Comparison of ENCODE assay signal across 17 cellular contexts in genomic region chr2:215372968-215373649, GRCh38.
A peak's percentile ranks its signal among the peaks of the same experiment; 100 is the strongest.
DNase-seq lines count a peak whose midpoint lies in the region; ATAC-seq, FAIRE-seq and TF ChIP-seq lines count a peak whose summit lies in the region.
"Had no signal": no experiment of that assay in that cellular context is flagged by ENCODE, and none has a peak within 500 bp of the region (broad histone marks: within the 10 kb centered on the region; RNA-seq: fewer than 3 reads in every experiment).

No MANE protein-coding gene starts in this region.

- WGBS in HepG2 (ENCODE audit: low lambda C conversion rate), result 97% methylated on average over 9 of the region's 9 CpGs
- 90% methylated on average over 9 of the region's 9 CpGs for WGBS in right lobe of liver (ENCODE audit: insufficient coverage, low coverage, low lambda C conversion rate, missing lambda C conversion rate)

- dilution Hi-C loops in endothelial cell of umbilical vein (cut with MboI; ENCODE audit: extremely low pct_ligation_motif_present, low sequenced_read_pairs), result no loop called here

- H3K27ac ChIP-seq in HepG2 (ENCODE audit: extremely low read length, insufficient read depth, low read length) (no peak overlapping the region), right lobe of liver (no peak overlapping the region), endothelial cell of umbilical vein (ENCODE audit: insufficient read depth, low read depth, low read length) (no peak overlapping the region)
- H3K27ac ChIP-seq: HL-60 had no signal

- H4K20me1 ChIP-seq in HepG2 (ENCODE audit: insufficient read depth, low read length) (peaks cover 15% of the 10 kb centered on the region), endothelial cell of umbilical vein (replicated peaks; ENCODE audit: control insufficient read depth, extremely low read depth, insufficient read depth, low read length) (no peaks in the 10 kb centered on the region)

- H3K36me3 Mint-ChIP-seq in osteocyte (ENCODE audit: unreplicated experiment), result peaks cover 86% of the 10 kb centered on the region

- TF ChIP-seq RAD21 in HepG2 (CRISPR knock-in tag; IDR thresholded peaks at IDR 0.05), result no peak

- CTCF ChIA-PET in HepG2 (lab: Yijun Ruan, JAX; ENCODE audit: low intra/inter-chr PET ratio, low total read pairs), result no interaction called here
- CTCF ChIA-PET in endothelial cell of umbilical vein (lab: Charles Lee), result interaction anchor here (1.6 kb wide), 1 partner anchor 558 kb away, joined by 4 read pairs; no protein-coding TSS in a partner anchor

- H3K9me3 ChIP-seq in HepG2 (ENCODE audit: low read length), result no peaks in the 10 kb centered on the region
- no peaks in the 10 kb centered on the region for H3K9me3 ChIP-seq in right lobe of liver
- no peaks in the 10 kb centered on the region for H3K9me3 ChIP-seq in endothelial cell of umbilical vein (replicated peaks; ENCODE audit: control insufficient read depth, insufficient read depth, low read length)

- peak overlapping the region; percentile 85 for H3K27ac Mint-ChIP-seq in osteocyte (ENCODE audit: unreplicated experiment)
- H3K27ac Mint-ChIP-seq: B cell; CD4-positive, alpha-beta T cell had no signal

- in situ Hi-C loops in HepG2 (cut with HindIII; ENCODE audit: extremely low pct_ligation_motif_present, low pct_unique_long_range_greater_than_20kb), result no loop called here

- H3K79me2 ChIP-seq in HepG2 (ENCODE audit: insufficient read depth, low read length) (no peaks in the 10 kb centered on the region), endothelial cell of umbilical vein (ENCODE audit: control insufficient read depth, insufficient read depth, low read length) (peaks cover 2% of the 10 kb centered on the region)

- no peak for FAIRE-seq in HepG2 (lab: Jason Lieb, UNC)
- no peak for FAIRE-seq in endothelial cell of umbilical vein (lab: Jason Lieb, UNC)
- FAIRE-seq: GM12891, GM19239 had no signal

- H3K4me1 ChIP-seq in HepG2 (ENCODE audit: insufficient read depth, low read length), result no peaks in the 10 kb centered on the region
- H3K4me1 ChIP-seq in right lobe of liver, result no peaks in the 10 kb centered on the region
- no peaks in the 10 kb centered on the region for H3K4me1 ChIP-seq in endothelial cell of umbilical vein (ENCODE audit: control insufficient read depth, extremely low read depth, insufficient read depth, low read length)

- BruUV-seq in HepG2 (replicated peaks; lab: Mats Ljungman, UMichigan) (no TSS peak), endothelial cell of umbilical vein (replicated peaks; lab: Mats Ljungman, UMichigan) (no TSS peak)

- H3K4me3 ChIP-seq in HepG2 (replicated peaks in 1 of 3; ENCODE audit: insufficient read depth in 1 of 3, low read depth in 2 of 3, low read length in 3 of 3) (no peak overlapping the region), right lobe of liver (no peak overlapping the region), endothelial cell of umbilical vein (replicated peaks in 1 of 3; ENCODE audit: insufficient read depth in 1 of 3, low read depth in 1 of 3, low read length in 3 of 3) (no peak overlapping the region)

- TF ChIP-seq CTCF in HepG2 (CRISPR knock-in tag; IDR thresholded peaks at IDR 0.05), result no peak
- no peak for TF ChIP-seq CTCF in right lobe of liver (IDR thresholded peaks at IDR 0.05)
- no peak for TF ChIP-seq CTCF in endothelial cell of umbilical vein (IDR thresholded peaks at IDR 0.05; ENCODE audit: extremely low read depth in 1 of 2, insufficient read depth in 1 of 2, low read depth in 1 of 2, low read length in 2 of 2)
- TF ChIP-seq CTCF in osteocyte (IDR thresholded peaks at IDR 0.05), result no peak

- no peak overlapping the region for H3K4me3 Mint-ChIP-seq in osteocyte (ENCODE audit: unreplicated experiment)
- H3K4me3 Mint-ChIP-seq: B cell; CD4-positive, alpha-beta T cell had no signal

- TF ChIP-seq EP300 in HepG2 (IDR thresholded peaks at IDR 0.05; ENCODE audit: low read depth in 2 of 2, low read length in 2 of 2) (no peak), HepG2 (CRISPR knock-in tag; IDR thresholded peaks at IDR 0.05; ENCODE audit: borderline replicate concordance) (no peak)

- H3K9ac ChIP-seq in HepG2 (ENCODE audit: insufficient read depth, low read depth, low read length), result no peak overlapping the region
- no peak overlapping the region for H3K9ac ChIP-seq in endothelial cell of umbilical vein (replicated peaks; ENCODE audit: extremely low read depth, insufficient read depth, low read length)

- H3K27me3 ChIP-seq in HepG2 (ENCODE audit: control insufficient read depth in 1 of 2, insufficient read depth in 2 of 2, low read length in 2 of 2) (no peaks in the 10 kb centered on the region), right lobe of liver (no peaks in the 10 kb centered on the region), endothelial cell of umbilical vein (ENCODE audit: control insufficient read depth in 2 of 2, insufficient read depth in 2 of 2, low read length in 2 of 2) (no peaks in the 10 kb centered on the region)

- POLR2A ChIA-PET in HepG2 (lab: Yijun Ruan, JAX) (no interaction called here), endothelial cell of umbilical vein (lab: Charles Lee) (no interaction called here)

- ATAC-seq in HepG2 (no peak), right lobe of liver (no peak), GM18909 (IDR thresholded peaks at IDR 0.05; ENCODE audit: poor library complexity, unreplicated experiment) (no peak)

- peaks cover 47% of the 10 kb centered on the region for H3K4me1 Mint-ChIP-seq in osteocyte (ENCODE audit: unreplicated experiment)
- H3K4me1 Mint-ChIP-seq: B cell had no signal

- intact Hi-C loops in HepG2 (cut with micrococcal nuclease; ENCODE audit: unreplicated experiment) (no loop called here), right lobe of liver (cut with DNase I) (no loop called here), endothelial cell of umbilical vein (cut with micrococcal nuclease) (no loop called here)

- no peaks in the 10 kb centered on the region for H3K27me3 Mint-ChIP-seq in osteocyte (ENCODE audit: unreplicated experiment)
- H3K27me3 Mint-ChIP-seq: B cell; CD4-positive, alpha-beta T cell had no signal

- no peaks in the 10 kb centered on the region for H3K9me3 Mint-ChIP-seq in osteocyte (ENCODE audit: unreplicated experiment)
- H3K9me3 Mint-ChIP-seq: CD4-positive, alpha-beta T cell had no signal

- no peak overlapping the region for H3K4me2 ChIP-seq in HepG2 (ENCODE audit: low read depth, low read length)
- H3K4me2 ChIP-seq in endothelial cell of umbilical vein (ENCODE audit: insufficient read depth, low read length), result no peak overlapping the region

- H3K36me3 ChIP-seq in HepG2 (replicated peaks in 1 of 2; ENCODE audit: control insufficient read depth in 1 of 2, insufficient read depth in 2 of 2, low read length in 2 of 2) (peaks cover 46 to 97% of the 10 kb centered on the region in 2 experiments), right lobe of liver (peaks cover 26 to 100% (median 61%) of the 10 kb centered on the region in 4 donors), endothelial cell of umbilical vein (ENCODE audit: control insufficient read depth in 2 of 2, extremely low read depth in 1 of 2, insufficient read depth in 2 of 2, low read length in 2 of 2) (peaks cover 53 to 86% of the 10 kb centered on the region in 2 experiments)

- H3K9me1 ChIP-seq in endothelial cell of umbilical vein (replicated peaks; ENCODE audit: control insufficient read depth, extremely low read depth, insufficient read depth, low read length), result no peaks in the 10 kb centered on the region

- TF ChIP-seq POLR2A in HepG2 (IDR thresholded peaks at IDR 0.05; ENCODE audit: insufficient read depth in 1 of 2, low read depth in 2 of 2, low read length in 2 of 2) (peak in 1 of 2 experiments; percentile 36; a peak in 1 of 4 replicates), right lobe of liver (IDR thresholded peaks at IDR 0.05) (no peak), endothelial cell of umbilical vein (IDR thresholded peaks at IDR 0.05; ENCODE audit: low read depth, low read length) (no peak)

- DNase-seq in HepG2 (ENCODE audit: low spot score) (no peak), right lobe of liver (no peak), endothelial cell of umbilical vein (ENCODE audit: low read depth, low spot score) (no peak), osteocyte (ENCODE audit: extremely low spot score, unreplicated experiment) (no peak), kidney tubule cell (ENCODE audit: low spot score) (no peak), NCI-H524 (lab: John Stamatoyannopoulos, UW) (no peak)
- DNase-seq: 8988T; C1 segment of cervical spinal cord; CD4-positive, alpha-beta T cell; DMS79; HCEC 1CT; IMR-90 had no signal

- H2AFZ ChIP-seq in HepG2 (ENCODE audit: low read length) (no peak overlapping the region), endothelial cell of umbilical vein (ENCODE audit: low read depth, low read length) (no peak overlapping the region)

TF ChIP-seq in HepG2, 621 proteins besides CTCF, POLR2A, EP300 and RAD21 (continues in another document):
- no peak for TF ChIP-seq TEAD2 (CRISPR knock-in tag; IDR thresholded peaks at IDR 0.05)
- peak; percentile 84 for TF ChIP-seq AGO2 (optimal IDR thresholded peaks at IDR 0.05; ENCODE audit: low read depth, low read length)
- no peak for TF ChIP-seq BCL3 (CRISPR knock-in tag; IDR thresholded peaks at IDR 0.05)
- TF ChIP-seq POLR2AphosphoS2 (IDR thresholded peaks at IDR 0.05; ENCODE audit: low read depth, low read length), result peak; percentile 47; the same call in 1 of the 2 replicates

TF ChIP-seq in endothelial cell of umbilical vein, 7 proteins besides CTCF, POLR2A, EP300 and RAD21:
- TF ChIP-seq GATA2 (IDR thresholded peaks at IDR 0.05; ENCODE audit: insufficient read depth, insufficient read length, low read depth, low read length), result no peak
- no peak for TF ChIP-seq EZH2 (IDR thresholded peaks at IDR 0.05; ENCODE audit: borderline replicate concordance, low read depth, low read length, severe bottlenecking)
- peak; percentile 21 for TF ChIP-seq POLR2AphosphoS5 (IDR thresholded peaks at IDR 0.05; ENCODE audit: insufficient read depth, low read depth, low read length)
- TF ChIP-seq MAX (IDR thresholded peaks at IDR 0.05; ENCODE audit: insufficient read depth, insufficient read length), result no peak
- no peak for TF ChIP-seq MYC (IDR thresholded peaks at IDR 0.05; ENCODE audit: low read depth, low read length)
- no peak for TF ChIP-seq JUN (IDR thresholded peaks at IDR 0.05; ENCODE audit: borderline replicate concordance, insufficient read depth, insufficient read length, low read depth)
